In genomic region chr6:27823714-27824247, GRCh38 we compare ENCODE assay signal across 8 cellular contexts.
DNase-seq lines count a peak whose midpoint lies in the region; ATAC-seq, FAIRE-seq and TF ChIP-seq lines count a peak whose summit lies in the region.
"Not testable (repeated sequence)": the region's sequence is repeated elsewhere in the genome, so short reads cannot be mapped to it uniquely, and the experiment has no call there.

No MANE protein-coding gene starts in this region.

- not testable (repeated sequence) for H3K36me3 Mint-ChIP-seq in activated T-helper 1 cell treated with anti-CD3 and anti-CD28 coated beads, Interleukin-12 subunit alpha, Interleukin-12 subunit beta, Interleukin-2, Interleukin-4 antibody, amounts not matched to agents 30 ng/mL and 10 ng/mL and 1 ng/mL, durations not matched to agents 14 hours and 24 hours and 36 hours (ENCODE audit: low read depth); naive thymus-derived CD4-positive, alpha-beta T cell

- peak; percentile 97 for FAIRE-seq in G401.6 (lab: Jason Lieb, UNC)
- not testable (repeated sequence) for FAIRE-seq in RCC 7860 (lab: Jason Lieb, UNC)

- H3K9me3 ChIP-seq in HCT116 (ENCODE audit: control insufficient read depth in 1 of 2, insufficient read depth in 1 of 2, low read depth in 1 of 2, low read length in 2 of 2); Karpas-422 (ENCODE audit: low read length); esophagus squamous epithelium; naive thymus-derived CD4-positive, alpha-beta T cell (ENCODE audit: control insufficient read depth in 2 of 3, low read length in 3 of 3); testis: not testable (repeated sequence)

- intact Hi-C loops in HCT116 (cut with micrococcal nuclease); esophagus squamous epithelium (cut with DNase I); testis (cut with DNase I; ENCODE audit: low total_unique reads): not testable (repeated sequence)
- intact Hi-C loops in activated T-helper 1 cell treated with anti-CD3 and anti-CD28 coated beads, Interleukin-12 subunit alpha, Interleukin-12 subunit beta, Interleukin-2, Interleukin-4 antibody, amounts not matched to agents 30 ng/mL and 10 ng/mL and 1 ng/mL, durations not matched to agents 14 hours and 24 hours and 36 hours (cut with micrococcal nuclease): loop anchor here (1.0 kb wide), 3 partner anchors 8 to 14 kb away; a partner anchor contains a TSS
- intact Hi-C loops in naive thymus-derived CD4-positive, alpha-beta T cell (cut with micrococcal nuclease): loop anchor here (1.0 to 2.0 kb wide), 8 partner anchors 8 to 71 kb away; a partner anchor contains a TSS

- peak overlapping the region; percentile 96 for H3K27ac Mint-ChIP-seq in activated T-helper 1 cell treated with anti-CD3 and anti-CD28 coated beads, Interleukin-12 subunit alpha, Interleukin-12 subunit beta, Interleukin-2, Interleukin-4 antibody, amounts not matched to agents 30 ng/mL and 10 ng/mL and 1 ng/mL, durations not matched to agents 14 hours and 24 hours and 36 hours
- H3K27ac Mint-ChIP-seq in naive thymus-derived CD4-positive, alpha-beta T cell: peak overlapping the region; percentile 90 to 100 (median 98)

- not testable (repeated sequence) for DNase-seq in HCT116 (ENCODE audit: low read depth, low spot score); esophagus squamous epithelium (lab: John Stamatoyannopoulos, UW)
- peak; percentile 86 for DNase-seq in Karpas-422
- peak; percentile 19 for DNase-seq in RCC 7860 (ENCODE audit: low spot score)
- peak; percentile 82 for DNase-seq in activated T-helper 1 cell treated with anti-CD3 and anti-CD28 coated beads, Interleukin-12 subunit alpha, Interleukin-12 subunit beta, Interleukin-2, Interleukin-4 antibody, amounts not matched to agents 30 ng/mL and 10 ng/mL and 1 ng/mL, durations not matched to agents 14 hours and 24 hours and 36 hours (ENCODE audit: low spot score)
- peak; percentile 56 to 81 (median 69) for DNase-seq in naive thymus-derived CD4-positive, alpha-beta T cell
- peak; percentile 79 for DNase-seq in testis

- not testable (repeated sequence) for TF ChIP-seq RAD21 in HCT116 (IDR thresholded peaks at IDR 0.05; ENCODE audit: low read depth)

- RAD21 ChIA-PET in HCT116 (lab: Charles Lee; ENCODE audit: low non-redundant PET in 1 of 2, low total read pairs in 2 of 2, uncharacterized antibody in 2 of 2, unreplicated experiment in 2 of 2): interaction anchor here (0.7 to 0.8 kb wide), 2 partner anchors 14 to 71 kb away, joined by 3 read pairs; no protein-coding TSS in a partner anchor

- not testable (repeated sequence) for H3K27me3 ChIP-seq in HCT116 (ENCODE audit: insufficient read depth, low read length); Karpas-422 (ENCODE audit: low read length); naive thymus-derived CD4-positive, alpha-beta T cell (ENCODE audit: control insufficient read depth in 2 of 2, insufficient read depth in 2 of 2, low read length in 2 of 2); testis
- peaks cover 0 to 22% (median 0%) of the 10 kb centered on the region in 4 donors for H3K27me3 ChIP-seq in esophagus squamous epithelium

- H3K36me3 ChIP-seq in HCT116 (ENCODE audit: control insufficient read depth in 1 of 2, insufficient read depth in 2 of 2, low read length in 2 of 2); Karpas-422 (ENCODE audit: insufficient read depth, low read length); esophagus squamous epithelium; naive thymus-derived CD4-positive, alpha-beta T cell (ENCODE audit: control insufficient read depth in 2 of 3, insufficient read depth in 3 of 3, low read length in 3 of 3); testis (ENCODE audit: low read depth, missing control alignments): not testable (repeated sequence)

- ATAC-seq in HCT116: peak; percentile 83
- peak; percentile 85 for ATAC-seq in naive thymus-derived CD4-positive, alpha-beta T cell

- POLR2A ChIA-PET in HCT116 (lab: Charles Lee): interaction anchor here (1.4 to 9.0 kb wide), 8 partner anchors 10 to 1803 kb away, joined by 4 to 173 read pairs (median 50); a partner anchor contains a TSS
- POLR2A ChIA-PET in naive thymus-derived CD4-positive, alpha-beta T cell (lab: Charles Lee): interaction anchor here (0.6 to 9.2 kb wide), 27 partner anchors 12 to 1798 kb away, joined by 3 to 445 read pairs (median 10); a partner anchor contains a TSS

- H3K4me3 ChIP-seq in HCT116 (replicated peaks in 1 of 2; ENCODE audit: low read depth in 1 of 2, low read length in 2 of 2): peak overlapping the region; percentile 22 to 71
- peak overlapping the region; percentile 77 for H3K4me3 ChIP-seq in Karpas-422 (ENCODE audit: low read length)
- H3K4me3 ChIP-seq in esophagus squamous epithelium: peak overlapping the region; percentile 36 to 67 (median 53)
- peak overlapping the region; percentile 87 for H3K4me3 ChIP-seq in naive thymus-derived CD4-positive, alpha-beta T cell (ENCODE audit: low read length)
- peak overlapping the region; percentile 39 to 53 for H3K4me3 ChIP-seq in testis

- peak overlapping the region; percentile 85 for H3K27ac ChIP-seq in HCT116 (ENCODE audit: low read depth, low read length)
- H3K27ac ChIP-seq in Karpas-422 (ENCODE audit: low read length): peak overlapping the region; percentile 87
- H3K27ac ChIP-seq in esophagus squamous epithelium: peak overlapping the region; percentile 84 to 87 (median 86)
- peak overlapping the region; percentile 89 for H3K27ac ChIP-seq in naive thymus-derived CD4-positive, alpha-beta T cell (ENCODE audit: low read depth, low read length)
- peak overlapping the region; percentile 27 to 62 for H3K27ac ChIP-seq in testis

- CTCF ChIA-PET in HCT116 (lab: Charles Lee): not testable (repeated sequence)
- CTCF ChIA-PET in naive thymus-derived CD4-positive, alpha-beta T cell (lab: Charles Lee): interaction anchor here (0.9 to 2.5 kb wide), 5 partner anchors 14 to 78 kb away, joined by 3 to 11 read pairs (median 5); a partner anchor contains a TSS

- not testable (repeated sequence) for H2AFZ ChIP-seq in HCT116 (ENCODE audit: low read depth, low read length, poor library complexity, severe bottlenecking)
- H2AFZ ChIP-seq in Karpas-422 (ENCODE audit: low read length): 0 out of 2 replicates have a peak overlapping the region, but pooled peaks have one; percentile 89

- TF ChIP-seq POLR2A in HCT116 (IDR thresholded peaks at IDR 0.05; ENCODE audit: borderline replicate concordance, extremely low read depth, insufficient read depth, insufficient read length); testis (IDR thresholded peaks at IDR 0.05): not testable (repeated sequence)
- peak in 2 of 4 donors; percentile 11 to 33 for TF ChIP-seq POLR2A in esophagus squamous epithelium (IDR thresholded peaks at IDR 0.05)

- H3K27me3 Mint-ChIP-seq in activated T-helper 1 cell treated with anti-CD3 and anti-CD28 coated beads, Interleukin-12 subunit alpha, Interleukin-12 subunit beta, Interleukin-2, Interleukin-4 antibody, amounts not matched to agents 30 ng/mL and 10 ng/mL and 1 ng/mL, durations not matched to agents 14 hours and 24 hours and 36 hours (ENCODE audit: insufficient read depth); naive thymus-derived CD4-positive, alpha-beta T cell: not testable (repeated sequence)

- peaks cover 38% of the 10 kb centered on the region for H3K4me1 Mint-ChIP-seq in activated T-helper 1 cell treated with anti-CD3 and anti-CD28 coated beads, Interleukin-12 subunit alpha, Interleukin-12 subunit beta, Interleukin-2, Interleukin-4 antibody, amounts not matched to agents 30 ng/mL and 10 ng/mL and 1 ng/mL, durations not matched to agents 14 hours and 24 hours and 36 hours (ENCODE audit: low read depth)
- H3K4me1 Mint-ChIP-seq in naive thymus-derived CD4-positive, alpha-beta T cell: peaks cover 9 to 46% (median 23%) of the 10 kb centered on the region in 7 donors

- H3K79me2 ChIP-seq in HCT116 (ENCODE audit: insufficient read depth, low read length); Karpas-422 (ENCODE audit: low read length): not testable (repeated sequence)

- 1 to 2% methylated on average over 16 to 21 of the region's 36 CpGs for WGBS in esophagus squamous epithelium, 2 donors
- WGBS in testis, 2 donors: 4 to 7% methylated on average over 21 to 23 of the region's 36 CpGs

- not testable (repeated sequence) for TF ChIP-seq CTCF in HCT116 (IDR thresholded peaks at IDR 0.05 in 2 of 3, conservative IDR thresholded peaks at IDR 0.05 in 1 of 3; ENCODE audit: borderline replicate concordance in 1 of 3, insufficient read depth in 1 of 3, low read depth in 2 of 3, low read length in 2 of 3); esophagus squamous epithelium (IDR thresholded peaks at IDR 0.05); testis (IDR thresholded peaks at IDR 0.05)

- peak overlapping the region; percentile 89 for H3K4me3 Mint-ChIP-seq in activated T-helper 1 cell treated with anti-CD3 and anti-CD28 coated beads, Interleukin-12 subunit alpha, Interleukin-12 subunit beta, Interleukin-2, Interleukin-4 antibody, amounts not matched to agents 30 ng/mL and 10 ng/mL and 1 ng/mL, durations not matched to agents 14 hours and 24 hours and 36 hours
- peak overlapping the region; percentile 82 to 99 (median 94) for H3K4me3 Mint-ChIP-seq in naive thymus-derived CD4-positive, alpha-beta T cell

- H3K9me3 Mint-ChIP-seq in activated T-helper 1 cell treated with anti-CD3 and anti-CD28 coated beads, Interleukin-12 subunit alpha, Interleukin-12 subunit beta, Interleukin-2, Interleukin-4 antibody, amounts not matched to agents 30 ng/mL and 10 ng/mL and 1 ng/mL, durations not matched to agents 14 hours and 24 hours and 36 hours: not testable (repeated sequence)
- peaks cover 0 to 11% (median 0%) of the 10 kb centered on the region in 11 donors for H3K9me3 Mint-ChIP-seq in naive thymus-derived CD4-positive, alpha-beta T cell

- H3K4me1 ChIP-seq in HCT116 (ENCODE audit: control insufficient read depth in 1 of 2, insufficient read depth in 2 of 2, low read length in 2 of 2) (peaks cover 12 to 35% of the 10 kb centered on the region in 2 experiments; a peak in 3 of 4 replicates), Karpas-422 (ENCODE audit: low read length) (peaks cover 24% of the 10 kb centered on the region), esophagus squamous epithelium (peaks cover 3 to 33% (median 4%) of the 10 kb centered on the region in 3 donors)
- H3K4me1 ChIP-seq in naive thymus-derived CD4-positive, alpha-beta T cell (ENCODE audit: control insufficient read depth in 2 of 2, insufficient read depth in 2 of 2, low read length in 2 of 2); testis: not testable (repeated sequence)

- not testable (repeated sequence) for BruUV-seq in HCT116 (replicated peaks; lab: Mats Ljungman, UMichigan)

- not testable (repeated sequence) for H3K9me2 ChIP-seq in HCT116 (ENCODE audit: insufficient read depth); Karpas-422 (replicated peaks; ENCODE audit: insufficient read depth, low read length)

- H3K9ac ChIP-seq in HCT116 (ENCODE audit: low read length) (peak overlapping the region; percentile 55), Karpas-422 (ENCODE audit: low read length) (peak overlapping the region; percentile 69)

- H3K4me2 ChIP-seq in HCT116 (ENCODE audit: low read length): peak overlapping the region; percentile 91
- H3K4me2 ChIP-seq in Karpas-422 (ENCODE audit: low read depth, low read length, poor library complexity, severe bottlenecking): peak overlapping the region; percentile 71

- not testable (repeated sequence) for H4K20me1 ChIP-seq in HCT116 (ENCODE audit: insufficient read depth); Karpas-422 (ENCODE audit: insufficient read depth, low read depth, low read length)
